ENCODE assay signal across 2 cellular contexts in genomic region chr7:22653981-22654380, GRCh38.
TF ChIP-seq lines count a peak whose summit lies in the region.

No MANE protein-coding gene starts in this region.

TF ChIP-seq in IMR-90, 13 proteins besides CTCF, POLR2A, EP300 and RAD21 (continued from another document):
- TF ChIP-seq SMC3 (IDR thresholded peaks at IDR 0.05; ENCODE audit: low read depth, low read length) (no peak), ELK1 (IDR thresholded peaks at IDR 0.05; ENCODE audit: borderline replicate concordance, low read depth, low read length) (no peak), NFE2L2 (IDR thresholded peaks at IDR 0.05; ENCODE audit: low read depth, low read length) (no peak), RCOR1 (IDR thresholded peaks at IDR 0.05; ENCODE audit: insufficient replicate concordance, low read length) (no peak), FOS (IDR thresholded peaks at IDR 0.05; ENCODE audit: low read depth, low read length) (no peak), MXI1 (IDR thresholded peaks at IDR 0.05; ENCODE audit: borderline replicate concordance, low read depth, low read length) (no peak), CEBPB (IDR thresholded peaks at IDR 0.05; ENCODE audit: low read depth, low read length) (no peak), USF2 (IDR thresholded peaks at IDR 0.05; ENCODE audit: low read depth, low read length) (no peak), CHD1 (IDR thresholded peaks at IDR 0.05; ENCODE audit: low read depth, low read length) (no peak)
TF ChIP-seq in IMR-90: peak in this region for 0.

TF ChIP-seq in WTC11, 78 proteins besides CTCF, POLR2A, EP300 and RAD21 (continued from another document):
- no peak for TF ChIP-seq ZNF532 (CRISPR knock-in tag; IDR thresholded peaks at IDR 0.05; ENCODE audit: borderline replicate concordance)
- no peak for TF ChIP-seq JUN (CRISPR knock-in tag; IDR thresholded peaks at IDR 0.05)
- TF ChIP-seq IRF2 (CRISPR knock-in tag; IDR thresholded peaks at IDR 0.05; ENCODE audit: borderline replicate concordance, low read depth), result no peak
- no peak for TF ChIP-seq OVOL2 (CRISPR knock-in tag; IDR thresholded peaks at IDR 0.05; ENCODE audit: borderline replicate concordance)
- no peak for TF ChIP-seq TCF7 (CRISPR knock-in tag; IDR thresholded peaks at IDR 0.05; ENCODE audit: low read depth)
- no peak for TF ChIP-seq KAT7 (CRISPR knock-in tag; IDR thresholded peaks at IDR 0.05; ENCODE audit: borderline replicate concordance)
- no peak for TF ChIP-seq ZMAT4 (CRISPR knock-in tag; IDR thresholded peaks at IDR 0.05)
- TF ChIP-seq ZNF138 (CRISPR knock-in tag; conservative IDR thresholded peaks at IDR 0.05), result no peak
- TF ChIP-seq CREB1 (CRISPR knock-in tag; IDR thresholded peaks at IDR 0.05), result no peak
- TF ChIP-seq ATF2 (CRISPR knock-in tag; IDR thresholded peaks at IDR 0.05; ENCODE audit: borderline replicate concordance, low read depth), result no peak
- no peak for TF ChIP-seq ZNF263 (CRISPR knock-in tag; IDR thresholded peaks at IDR 0.05; ENCODE audit: low read depth)
